ENCODE assay signal across 16 cellular contexts in genomic region chr6:32111424-32112066, GRCh38. TPM values are rescaled to one million over a fixed set of nuclear protein-coding genes. Genes with fewer than 3 reads are reported as not detected.
DNase-seq lines count a peak whose midpoint lies in the region; ATAC-seq and TF ChIP-seq lines count a peak whose summit lies in the region.
"Had no signal": no experiment of that assay in that cellular context is flagged by ENCODE, and none has a peak within 500 bp of the region (broad histone marks: within the 10 kb centered on the region; RNA-seq: fewer than 3 reads in every experiment).

No MANE protein-coding gene starts in this region.

- ATAC-seq in heart right ventricle = peak in 4 of 8 donors; percentile 1 to 2 (median 2)
- no peak for ATAC-seq in upper lobe of right lung
- ATAC-seq: activated CD4-positive, alpha-beta T cell treated with anti-CD3 and anti-CD28 coated beads for 36 hours; pancreas had no signal

- H3K4me1 ChIP-seq in breast epithelium = no peaks in the 10 kb centered on the region
- H3K4me1 ChIP-seq in heart right ventricle = peaks cover 35 to 85% (median 71%) of the 10 kb centered on the region in 9 donors
- peaks cover 7% of the 10 kb centered on the region for H3K4me1 ChIP-seq in parathyroid adenoma
- peaks cover 58% of the 10 kb centered on the region for H3K4me1 ChIP-seq in upper lobe of right lung
- peaks cover 4 to 7% of the 10 kb centered on the region in 2 experiments for H3K4me1 ChIP-seq in trophoblast cell (ENCODE audit: control insufficient read depth in 1 of 2, insufficient read depth in 2 of 2, low read length in 2 of 2)

- no peak overlapping the region for H2AK5ac ChIP-seq in trophoblast cell (ENCODE audit: low read length)

- H2AFZ ChIP-seq in parathyroid adenoma (no peak overlapping the region), trophoblast cell (ENCODE audit: insufficient read depth, low read length, poor library complexity) (no peak overlapping the region)

- peaks cover 51% of the 10 kb centered on the region for H3K4me1 Mint-ChIP-seq in MCF 10A (ENCODE audit: insufficient read depth, unreplicated experiment)

- intact Hi-C loops in breast epithelium (cut with DNase I; ENCODE audit: low total_unique reads) = no loop called here
- intact Hi-C loops in MCF 10A (cut with micrococcal nuclease) = no loop called here
- intact Hi-C loops in heart right ventricle (cut with DNase I) = loop anchor here in 4 of 10 donors (5.0 to 10.0 kb wide), 3 partner anchors 123 to 133 kb away; no protein-coding TSS in a partner anchor
- intact Hi-C loops in upper lobe of right lung (cut with DNase I) = no loop called here

- no TSS peak for BruUV-seq in MCF 10A (replicated peaks; lab: Mats Ljungman, UMichigan)

- H3K27ac Mint-ChIP-seq in MCF 10A (ENCODE audit: low read depth, unreplicated experiment) = no peak overlapping the region
- H3K27ac Mint-ChIP-seq: activated naive CD8-positive, alpha-beta T cell treated with anti-CD3 and anti-CD28 coated beads, Interleukin-2, amount 10 ng/mL, durations not matched to agents 7 days and 5 days; T-helper 2 cell treated with Interferon-gamma antibody and Interleukin-4, amounts not matched to agents 5 μg/mL and 100 μg/mL, for 36 hours had no signal

- no peaks in the 10 kb centered on the region for H3K9me3 ChIP-seq in breast epithelium
- H3K9me3 ChIP-seq in heart right ventricle = no peaks in the 10 kb centered on the region
- H3K9me3 ChIP-seq in parathyroid adenoma (ENCODE audit: control insufficient read depth, low read length) = no peaks in the 10 kb centered on the region
- H3K9me3 ChIP-seq in upper lobe of right lung = no peaks in the 10 kb centered on the region
- peaks cover 2% of the 10 kb centered on the region for H3K9me3 ChIP-seq in trophoblast cell (ENCODE audit: insufficient read depth, low read depth, low read length)
- H3K9me3 ChIP-seq: pancreas had no signal

- H3K36me3 Mint-ChIP-seq in MCF 10A (ENCODE audit: insufficient read depth, unreplicated experiment) = peaks cover 40% of the 10 kb centered on the region

- no peak overlapping the region for H3K23ac ChIP-seq in trophoblast cell (ENCODE audit: low read length)

- no peak overlapping the region for H2BK5ac ChIP-seq in trophoblast cell (ENCODE audit: low read depth, low read length, poor library complexity)

- H3K4me2 ChIP-seq in parathyroid adenoma (ENCODE audit: low read length) (no peak overlapping the region), trophoblast cell (ENCODE audit: low read length) (no peak overlapping the region)

- H3K27ac ChIP-seq in breast epithelium = peak overlapping the region; percentile 82 to 93
- H3K27ac ChIP-seq in heart right ventricle = peak overlapping the region; percentile 36 to 96 (median 86)
- H3K27ac ChIP-seq in parathyroid adenoma = peak overlapping the region; percentile 60
- H3K27ac ChIP-seq in upper lobe of right lung = peak overlapping the region; percentile 77
- H3K27ac ChIP-seq in trophoblast cell (ENCODE audit: low read depth, low read length) = no peak overlapping the region
- H3K27ac ChIP-seq: pancreas had no signal

- no peak overlapping the region for H4K91ac ChIP-seq in trophoblast cell (ENCODE audit: low read depth, low read length)

- H3K4me3 ChIP-seq in breast epithelium = peak overlapping the region in 1 of 3 donors; percentile 8
- peak overlapping the region in 1 of 10 donors; percentile 64 for H3K4me3 ChIP-seq in heart right ventricle
- H3K4me3 ChIP-seq in parathyroid adenoma (ENCODE audit: low read depth, low read length) = no peak overlapping the region
- H3K4me3 ChIP-seq in upper lobe of right lung = no peak overlapping the region
- no peak overlapping the region for H3K4me3 ChIP-seq in trophoblast cell (ENCODE audit: low read depth, low read length)
- H3K4me3 ChIP-seq: pancreas had no signal

- no peak overlapping the region for H4K12ac ChIP-seq in trophoblast cell (ENCODE audit: low read depth, low read length)

- no peak overlapping the region for H2BK120ac ChIP-seq in trophoblast cell (ENCODE audit: insufficient read depth, low read length, poor library complexity)

- H3K79me2 ChIP-seq in parathyroid adenoma (no peaks in the 10 kb centered on the region), trophoblast cell (ENCODE audit: control insufficient read depth, insufficient read depth, low read length, poor library complexity) (no peaks in the 10 kb centered on the region)

- H3K36me3 ChIP-seq in breast epithelium (peaks cover 4% of the 10 kb centered on the region), heart right ventricle (peaks cover 0 to 20% (median 0%) of the 10 kb centered on the region in 9 donors), parathyroid adenoma (ENCODE audit: control insufficient read depth, insufficient read depth, low read length) (no peaks in the 10 kb centered on the region), upper lobe of right lung (peaks cover 12% of the 10 kb centered on the region), trophoblast cell (ENCODE audit: control insufficient read depth in 1 of 2, insufficient read depth in 2 of 2, low read length in 2 of 2) (peaks cover 16 to 18% of the 10 kb centered on the region in 2 experiments)

- TF ChIP-seq CTCF in breast epithelium (IDR thresholded peaks at IDR 0.05) = no peak
- no peak for TF ChIP-seq CTCF in MCF 10A (IDR thresholded peaks at IDR 0.05; ENCODE audit: unreplicated experiment)
- TF ChIP-seq CTCF in heart right ventricle (IDR thresholded peaks at IDR 0.05) = no peak
- TF ChIP-seq CTCF in parathyroid adenoma (IDR thresholded peaks at IDR 0.05) = no peak
- no peak for TF ChIP-seq CTCF in upper lobe of right lung (IDR thresholded peaks at IDR 0.05)

- no peak overlapping the region for H4K8ac ChIP-seq in trophoblast cell (ENCODE audit: low read depth, low read length)

- no peak overlapping the region for H3K14ac ChIP-seq in trophoblast cell (ENCODE audit: low read length)

- H3K27me3 ChIP-seq in breast epithelium = peaks cover 0 to 5% of the 10 kb centered on the region in 2 donors
- peaks cover 0 to 9% (median 0%) of the 10 kb centered on the region in 7 donors for H3K27me3 ChIP-seq in heart right ventricle
- no peaks in the 10 kb centered on the region for H3K27me3 ChIP-seq in parathyroid adenoma (ENCODE audit: control insufficient read depth, insufficient read depth, low read length)
- H3K27me3 ChIP-seq in upper lobe of right lung = no peaks in the 10 kb centered on the region
- no peaks in the 10 kb centered on the region for H3K27me3 ChIP-seq in trophoblast cell (ENCODE audit: insufficient read depth, low read length)
- H3K27me3 ChIP-seq: pancreas had no signal

- WGBS in heart right ventricle, 2 donors = 51 to 56% methylated on average over 7 of the region's 7 CpGs
- WGBS in trophoblast cell (ENCODE audit: extremely low coverage, insufficient coverage, insufficient read length) = no CpG with 5 or more reads among the region's 7 CpGs

- H3K27me3 Mint-ChIP-seq in MCF 10A (ENCODE audit: insufficient read depth, unreplicated experiment) = peaks cover 18% of the 10 kb centered on the region

- POLR2A ChIA-PET in MCF 10A (lab: Yijun Ruan, JAX) = interaction anchor here (0.8 to 1.5 kb wide), 4 partner anchors 9 to 84 kb away, joined by 3 to 7 read pairs (median 4); partner anchors contain the start of gene ATF6B

- H3K18ac ChIP-seq in trophoblast cell (ENCODE audit: low read length) = no peak overlapping the region

- H3K9me3 Mint-ChIP-seq in MCF 10A (ENCODE audit: unreplicated experiment) = no peaks in the 10 kb centered on the region
- H3K9me3 Mint-ChIP-seq: activated naive CD8-positive, alpha-beta T cell treated with anti-CD3 and anti-CD28 coated beads, Interleukin-2, amount 10 ng/mL, durations not matched to agents 7 days and 5 days; T-helper 2 cell treated with Interferon-gamma antibody and Interleukin-4, amounts not matched to agents 5 μg/mL and 100 μg/mL, for 36 hours had no signal

- CTCF ChIA-PET in MCF 10A (lab: Yijun Ruan, JAX) = interaction anchor here (0.8 kb wide), 1 partner anchor 10 kb away, joined by 4 read pairs; no protein-coding TSS in a partner anchor

- no peaks in the 10 kb centered on the region for H3K79me1 ChIP-seq in trophoblast cell (ENCODE audit: low read length)

- H3K4ac ChIP-seq in trophoblast cell (ENCODE audit: low read depth, low read length) = no peak overlapping the region

- H3K4me3 Mint-ChIP-seq in MCF 10A (ENCODE audit: unreplicated experiment) = no peak overlapping the region
- H3K4me3 Mint-ChIP-seq: activated CD4-positive, alpha-beta T cell treated with anti-CD3 and anti-CD28 coated beads for 36 hours; activated naive CD8-positive, alpha-beta T cell treated with anti-CD3 and anti-CD28 coated beads, Interleukin-2, amount 10 ng/mL, durations not matched to agents 7 days and 5 days; T-helper 2 cell treated with Interferon-gamma antibody and Interleukin-4, amounts not matched to agents 5 μg/mL and 100 μg/mL, for 36 hours had no signal

- no peak for TF ChIP-seq POLR2A in breast epithelium (IDR thresholded peaks at IDR 0.05)

- H2BK12ac ChIP-seq in trophoblast cell (ENCODE audit: low read length) = no peak overlapping the region

- H3K9ac ChIP-seq in parathyroid adenoma = no peak overlapping the region
- no peak overlapping the region for H3K9ac ChIP-seq in trophoblast cell (ENCODE audit: low read length)

- no peak for DNase-seq in breast epithelium (ENCODE audit: low spot score in 2 of 2)
- no peak for DNase-seq in MCF 10A (ENCODE audit: unreplicated experiment)
- DNase-seq in heart right ventricle = peak in 1 of 2 donors; percentile 48
- no peak for DNase-seq in upper lobe of right lung
- no peak for DNase-seq in trophoblast cell
- no peak for DNase-seq in retina
- no peak for DNase-seq in hypothalamus (lab: John Stamatoyannopoulos, UW)
- DNase-seq: activated CD4-positive, alpha-beta T cell treated with anti-CD3 and anti-CD28 coated beads for 36 hours; activated naive CD8-positive, alpha-beta T cell treated with anti-CD3 and anti-CD28 coated beads, Interleukin-2, amount 10 ng/mL, durations not matched to agents 7 days and 5 days; caudate nucleus; DMS79; midbrain; NCI-H2227 treated with DMSO at 0.1 percent for 48 hours; pancreas had no signal

RNA-seq across cellular contexts. Expression of gene TNXB, which starts 2.4 kb away (rescaled TPM):
- 100 to 1,000 TPM in 1 of 3 donors, 10 to 100 TPM in 2; 32.9 to 109 (median 89.8) TPM for total RNA-seq in breast epithelium
- total RNA-seq in MCF 10A (2022) = 3.0 and 4.3 TPM in 2 replicates
- 100 to 1,000 TPM in 1 of 10 donors, 10 to 100 TPM in 9; 36.2 to 123 (median 61.4) TPM for total RNA-seq in heart right ventricle
- polyA plus RNA-seq in heart right ventricle = 10 to 100 TPM; 49.0 to 96.7 TPM
- 162 TPM for total RNA-seq in upper lobe of right lung
- 2.3 and 2.4 TPM in 2 replicates for polyA plus RNA-seq in trophoblast cell (2013)

RNA-seq across cellular contexts. Expression of gene ATF6B, which starts 16.5 kb away (rescaled TPM):
- total RNA-seq in breast epithelium (10 to 100 TPM; 37.0 to 44.8 (median 43.6) TPM), MCF 10A (2022) (65.6 and 86.5 TPM in 2 replicates), heart right ventricle (10 to 100 TPM; 20.1 to 44.4 (median 29.4) TPM), upper lobe of right lung (78.1 TPM)
- 10 to 100 TPM; 23.4 to 47.0 TPM for polyA plus RNA-seq in heart right ventricle
- polyA plus RNA-seq in trophoblast cell (2013) = 52.6 and 54.2 TPM in 2 replicates

RNA-seq across cellular contexts. Expression of gene FKBPL, which starts 18.5 kb away (rescaled TPM):
- 1 to 10 TPM; 2.6 to 4.1 (median 2.7) TPM for total RNA-seq in breast epithelium
- total RNA-seq in MCF 10A (2022) = 4.8 and 5.8 TPM in 2 replicates
- 1 to 10 TPM in 8 of 10 donors, under 1 TPM in 2; 0.72 to 3.4 (median 2.2) TPM for total RNA-seq in heart right ventricle
- polyA plus RNA-seq in heart right ventricle = 1 to 10 TPM; 3.4 to 7.2 TPM
- total RNA-seq in upper lobe of right lung = 4.3 TPM
- 9.9 and 10.1 TPM in 2 replicates for polyA plus RNA-seq in trophoblast cell (2013)

RNA-seq across cellular contexts. Expression of gene PRRT1, which starts 40.2 kb away (rescaled TPM):
- total RNA-seq in breast epithelium (1 to 10 TPM in 2 of 3 donors, under 1 TPM in 1; 0.48 to 2.8 (median 1.3) TPM), MCF 10A (2022) (0.17 and 0.19 TPM in 2 replicates), heart right ventricle (1 to 10 TPM in 3 of 10 donors, under 1 TPM in 7; 0.17 to 1.4 (median 0.49) TPM), upper lobe of right lung (1.4 TPM)
- polyA plus RNA-seq in heart right ventricle = 1 to 10 TPM; 1.1 to 2.9 TPM
- 1.1 and 1.2 TPM in 2 replicates for polyA plus RNA-seq in trophoblast cell (2013)

RNA-seq across cellular contexts. Expression of gene PPT2, which starts 42.4 kb away (rescaled TPM):
- 10 to 100 TPM; 18.4 to 59.6 (median 28.5) TPM for total RNA-seq in breast epithelium
- total RNA-seq in MCF 10A (2022) = 3.7 and 5.4 TPM in 2 replicates
- 10 to 100 TPM; 18.0 to 31.8 (median 23.7) TPM for total RNA-seq in heart right ventricle
- polyA plus RNA-seq in heart right ventricle = 10 to 100 TPM; 16.8 to 17.6 TPM
- total RNA-seq in upper lobe of right lung = 19.2 TPM
- 39.7 and 44.5 TPM in 2 replicates for polyA plus RNA-seq in trophoblast cell (2013)
